ENCODE assay signal across 27 cellular contexts in genomic region chr14:92161521-92161920, GRCh38.
"Had no signal": no experiment of that assay in that cellular context is flagged by ENCODE, and none has a peak within 500 bp of the region (broad histone marks: within the 10 kb centered on the region; RNA-seq: fewer than 3 reads in every experiment).

No MANE protein-coding gene starts in this region.

- H3K4me1 ChIP-seq: left ventricle myocardium inferior, prostate gland, suprapubic skin, tibial artery had no signal

- H3K9me3 Mint-ChIP-seq: natural killer cell treated with Interleukin-12 subunit alpha and Interleukin-12 subunit beta and Interleukin-15 and Interleukin-18, amount 100 ng/mL, for 72 hours had no signal

- H3K27me3 ChIP-seq: hepatocyte, stomach, suprapubic skin, tibial artery, upper lobe of right lung had no signal

- H3K27ac Mint-ChIP-seq: natural killer cell treated with Interleukin-12 subunit alpha and Interleukin-12 subunit beta and Interleukin-15 and Interleukin-18, amount 100 ng/mL, for 72 hours; stimulated activated naive B cell treated with anti-CD40 and anti-IgM and Interleukin-4, amounts not matched to agents 10 μg/mL and 1 μg/mL and 100 μg/mL, for 72 hours had no signal

- H3K4me3 Mint-ChIP-seq: naive thymus-derived CD4-positive, alpha-beta T cell; natural killer cell treated with Interleukin-12 subunit alpha and Interleukin-12 subunit beta and Interleukin-15 and Interleukin-18, amount 100 ng/mL, for 72 hours; stimulated activated naive B cell treated with anti-CD40 and anti-IgM and Interleukin-4, amounts not matched to agents 10 μg/mL and 1 μg/mL and 100 μg/mL, for 72 hours had no signal

- H3K9me3 ChIP-seq: mucosa of descending colon, prostate gland, stomach, suprapubic skin, thoracic aorta, tibial artery, upper lobe of right lung had no signal

- DNase-seq: islet precursor cell; left ventricle myocardium inferior; mesendoderm; midbrain; mucosa of descending colon; naive thymus-derived CD4-positive, alpha-beta T cell; nucleus accumbens; posterior cingulate gyrus; retina; right cardiac atrium; stimulated activated CD4-positive, alpha-beta T cell treated with anti-CD3 and anti-CD28 coated beads, Interleukin-12 subunit alpha, Interleukin-12 subunit beta, amount 100 ng/mL, for 4 hours; stimulated activated CD4-positive, alpha-beta T cell treated with anti-CD3 and anti-CD28 coated beads, Interleukin-15, amount 100 ng/mL, for 24 hours; stimulated activated CD4-positive, alpha-beta T cell treated with anti-CD3 and anti-CD28 coated beads, Interleukin-2, amount 100 ng/mL, for 24 hours; stimulated activated CD4-positive, alpha-beta T cell treated with anti-CD3 and anti-CD28 coated beads, Interleukin-4, amount 100 ng/mL, for 1 hour; stimulated activated naive B cell treated with anti-CD40 and anti-IgM and Interleukin-4, amounts not matched to agents 10 μg/mL and 1 μg/mL and 100 μg/mL, for 72 hours; stimulated activated naive CD8-positive, alpha-beta T cell treated with anti-CD3 and anti-CD28 coated beads, Interleukin-15, Interleukin-2, amounts not matched to agents 100 U/mL and 50 U/mL, for 24 hours; stomach; tibial artery; trophoblast cell; upper lobe of right lung had no signal

- H3K27ac ChIP-seq: hepatocyte, left ventricle myocardium inferior, prostate gland, skin epidermis, stomach, suprapubic skin, thoracic aorta, tibial artery, upper lobe of right lung had no signal

- H3K27me3 Mint-ChIP-seq: naive thymus-derived CD4-positive, alpha-beta T cell; natural killer cell treated with Interleukin-12 subunit alpha and Interleukin-12 subunit beta and Interleukin-15 and Interleukin-18, amount 100 ng/mL, for 72 hours; stimulated activated naive B cell treated with anti-CD40 and anti-IgM and Interleukin-4, amounts not matched to agents 10 μg/mL and 1 μg/mL and 100 μg/mL, for 72 hours had no signal

- H3K4me3 ChIP-seq: hepatocyte, left ventricle myocardium inferior, lung, mucosa of descending colon, prostate gland, skin epidermis, stomach, suprapubic skin, thoracic aorta, tibial artery, upper lobe of right lung had no signal
